ENCODE assay signal across 26 cellular contexts in genomic region chr22:22779213-22779612, GRCh38.
"Had no signal": no experiment of that assay in that cellular context is flagged by ENCODE, and none has a peak within 500 bp of the region (broad histone marks: within the 10 kb centered on the region; RNA-seq: fewer than 3 reads in every experiment).

No MANE protein-coding gene starts in this region.

- H3K36me3 ChIP-seq: colonic mucosa, esophagus muscularis mucosa, esophagus squamous epithelium, gastrocnemius medialis, gastroesophageal sphincter, heart left ventricle, heart right ventricle had no signal

- H3K9me3 Mint-ChIP-seq: dendritic cell treated with granulocyte-macrophage colony-stimulating factor and Interleukin-4, amounts not matched to agents 40 ng/mL and 50 ng/mL, for 4 days; endodermal cell had no signal

- H3K9me3 ChIP-seq: colonic mucosa, esophagus muscularis mucosa, esophagus squamous epithelium, gastrocnemius medialis, gastroesophageal sphincter, heart left ventricle, heart right ventricle had no signal

- H3K4me3 ChIP-seq: colonic mucosa, coronary artery, dorsolateral prefrontal cortex, esophagus muscularis mucosa, esophagus squamous epithelium, gastrocnemius medialis, gastroesophageal sphincter, heart left ventricle, heart right ventricle had no signal

- H3K27ac Mint-ChIP-seq: dendritic cell treated with granulocyte-macrophage colony-stimulating factor and Interleukin-4, amounts not matched to agents 40 ng/mL and 50 ng/mL, for 4 days; endodermal cell had no signal

- H3K27ac ChIP-seq: colonic mucosa, coronary artery, dorsolateral prefrontal cortex, epithelial cell of prostate, esophagus muscularis mucosa, esophagus squamous epithelium, foreskin keratinocyte, gastrocnemius medialis, gastroesophageal sphincter, heart left ventricle, heart right ventricle had no signal

- FAIRE-seq: endothelial cell of umbilical vein had no signal

- ATAC-seq: effector memory CD8-positive, alpha-beta T cell; esophagus mucosa; foreskin keratinocyte; gastrocnemius medialis; gastroesophageal sphincter; heart left ventricle; heart right ventricle had no signal

- H3K4me1 ChIP-seq: colonic mucosa, esophagus muscularis mucosa, esophagus squamous epithelium, foreskin keratinocyte, gastrocnemius medialis, gastroesophageal sphincter, heart left ventricle had no signal

- H3K27me3 ChIP-seq: colonic mucosa, foreskin keratinocyte had no signal

- H3K4me3 Mint-ChIP-seq: dendritic cell treated with granulocyte-macrophage colony-stimulating factor and Interleukin-4, amounts not matched to agents 40 ng/mL and 50 ng/mL, for 4 days; effector memory CD8-positive, alpha-beta T cell; endodermal cell had no signal

- H3K27me3 Mint-ChIP-seq: effector memory CD8-positive, alpha-beta T cell had no signal

- DNase-seq: colonic mucosa; cortex of kidney; dermis blood vessel endothelial cell; dorsolateral prefrontal cortex; effector CD4-positive, alpha-beta T cell; effector CD8-positive, alpha-beta T cell; effector memory CD4-positive, alpha-beta T cell; effector memory CD8-positive, alpha-beta T cell; endodermal cell; erythroblast; esophagus squamous epithelium; foreskin fibroblast; foreskin keratinocyte; foreskin melanocyte; gastrocnemius medialis; glutamatergic neuron; head of caudate nucleus; heart left ventricle; heart right ventricle had no signal
